ENCODE assay signal across 1 cellular context in genomic region chr5:102622244-102622643, GRCh38.
TF ChIP-seq lines count a peak whose summit lies in the region.

No MANE protein-coding gene starts in this region.

TF ChIP-seq in SK-N-SH treated with all-trans-retinoic acid at 6 μM for 48 hours, 23 proteins besides CTCF, POLR2A, EP300 and RAD21 (continued from another document):
- TF ChIP-seq, protein P1, sequence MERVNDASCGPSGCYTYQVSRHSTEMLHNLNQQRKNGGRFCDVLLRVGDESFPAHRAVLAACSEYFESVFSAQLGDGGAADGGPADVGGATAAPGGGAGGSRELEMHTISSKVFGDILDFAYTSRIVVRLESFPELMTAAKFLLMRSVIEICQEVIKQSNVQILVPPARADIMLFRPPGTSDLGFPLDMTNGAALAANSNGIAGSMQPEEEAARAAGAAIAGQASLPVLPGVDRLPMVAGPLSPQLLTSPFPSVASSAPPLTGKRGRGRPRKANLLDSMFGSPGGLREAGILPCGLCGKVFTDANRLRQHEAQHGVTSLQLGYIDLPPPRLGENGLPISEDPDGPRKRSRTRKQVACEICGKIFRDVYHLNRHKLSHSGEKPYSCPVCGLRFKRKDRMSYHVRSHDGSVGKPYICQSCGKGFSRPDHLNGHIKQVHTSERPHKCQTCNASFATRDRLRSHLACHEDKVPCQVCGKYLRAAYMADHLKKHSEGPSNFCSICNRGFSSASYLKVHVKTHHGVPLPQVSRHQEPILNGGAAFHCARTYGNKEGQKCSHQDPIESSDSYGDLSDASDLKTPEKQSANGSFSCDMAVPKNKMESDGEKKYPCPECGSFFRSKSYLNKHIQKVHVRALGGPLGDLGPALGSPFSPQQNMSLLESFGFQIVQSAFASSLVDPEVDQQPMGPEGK (CRISPR knock-in tag; IDR thresholded peaks at IDR 0.05; ENCODE audit: borderline replicate concordance) = no peak
- TF ChIP-seq BACH2 (CRISPR knock-in tag; IDR thresholded peaks at IDR 0.05; ENCODE audit: borderline replicate concordance) = no peak
- TF ChIP-seq GLIS3 (CRISPR knock-in tag; IDR thresholded peaks at IDR 0.05) = peak; percentile 46; the same call in 1 of the 2 replicates
- TF ChIP-seq ZNF8 (CRISPR knock-in tag; IDR thresholded peaks at IDR 0.05) = 0 out of 2 replicates have a peak, but pooled peaks have one; percentile 29
- TF ChIP-seq TSHZ2 (CRISPR knock-in tag; IDR thresholded peaks at IDR 0.05) = peak; percentile 89
- no peak for TF ChIP-seq ZNF70 (CRISPR knock-in tag; IDR thresholded peaks at IDR 0.05)
- peak; percentile 86 for TF ChIP-seq TOX (CRISPR knock-in tag; IDR thresholded peaks at IDR 0.05; ENCODE audit: borderline replicate concordance)
- no peak for TF ChIP-seq PPARA (CRISPR knock-in tag; IDR thresholded peaks at IDR 0.05; ENCODE audit: borderline replicate concordance)
- TF ChIP-seq OSR1 (CRISPR knock-in tag; IDR thresholded peaks at IDR 0.05) = no peak
- TF ChIP-seq ESRRG (CRISPR knock-in tag; IDR thresholded peaks at IDR 0.05) = no peak
- peak; percentile 98 for TF ChIP-seq TCF4 (CRISPR knock-in tag; IDR thresholded peaks at IDR 0.05; ENCODE audit: borderline replicate concordance)
